24 cellular contexts compared by ENCODE assay signal in genomic region chr10:71725249-71725648, GRCh38. TPM values are rescaled to one million over a fixed set of nuclear protein-coding genes. Genes with fewer than 3 reads are reported as not detected.
DNase-seq lines count a peak whose midpoint lies in the region; ATAC-seq and TF ChIP-seq lines count a peak whose summit lies in the region.
"Had no signal": no experiment of that assay in that cellular context is flagged by ENCODE, and none has a peak within 500 bp of the region (broad histone marks: within the 10 kb centered on the region; RNA-seq: fewer than 3 reads in every experiment).

No MANE protein-coding gene starts in this region.

- H3K27ac ChIP-seq in OCI-LY1 (ENCODE audit: low read depth, low read length, poor library complexity, severe bottlenecking) (peak overlapping the region; percentile 97), spleen (peak overlapping the region in 5 of 8 donors; percentile 27 to 98 (median 95)), testis (no peak overlapping the region)
- H3K27ac ChIP-seq: HL-60, right atrium auricular region had no signal

- intact Hi-C loops in activated CD4-positive, alpha-beta memory T cell treated with anti-CD3 and anti-CD28 coated beads for 36 hours (cut with micrococcal nuclease), result loop anchor here (5.0 to 10.0 kb wide), 2 partner anchors 127 to 610 kb away; partner anchors contain the start of gene PSAP
- intact Hi-C loops in spleen (cut with DNase I; ENCODE audit: low total_unique reads), result no loop called here
- intact Hi-C loops in testis (cut with DNase I; ENCODE audit: low total_unique reads), result no loop called here

- no peak overlapping the region for H2AFZ ChIP-seq in OCI-LY1 (ENCODE audit: low read length)

- no peak overlapping the region for H3K4me2 ChIP-seq in OCI-LY1 (ENCODE audit: low read length)
- H3K4me2 ChIP-seq: A549 had no signal

- no peak overlapping the region for H3K9ac ChIP-seq in OCI-LY1 (ENCODE audit: low read length)

- H3K4me3 ChIP-seq in OCI-LY1 (ENCODE audit: low read depth, low read length, poor library complexity, severe bottlenecking) (no peak overlapping the region), spleen (no peak overlapping the region), testis (no peak overlapping the region)
- H3K4me3 ChIP-seq: A549, ovary, right atrium auricular region, upper lobe of right lung had no signal

- H3K9me2 ChIP-seq in OCI-LY1 (ENCODE audit: low read depth, low read length), result no peaks in the 10 kb centered on the region

- WGBS in spleen, 5 donors, result 93 to 95% (median 94%) methylated on average over 5 to 14 of the region's 14 CpGs; no CpG with 5 or more reads in 1 of the 5 donors
- 96% methylated on average over 14 of the region's 14 CpGs; no CpG with 5 or more reads in 1 of the 2 donors for WGBS in testis, 2 donors

- TF ChIP-seq CTCF in OCI-LY1 (IDR thresholded peaks at IDR 0.05; ENCODE audit: low read length) (no peak), spleen (IDR thresholded peaks at IDR 0.05 in 8 of 11, conservative IDR thresholded peaks at IDR 0.05 in 3 of 11) (no peak), testis (IDR thresholded peaks at IDR 0.05) (no peak)

- no peak for ATAC-seq in activated naive CD8-positive, alpha-beta T cell treated with anti-CD3 and anti-CD28 coated beads, Interleukin-2, amount 50 U/mL, for 24 hours
- ATAC-seq in esophagus mucosa, result no peak
- ATAC-seq: upper lobe of right lung had no signal

- no peaks in the 10 kb centered on the region for H3K9me3 Mint-ChIP-seq in activated CD4-positive, alpha-beta memory T cell treated with anti-CD3 and anti-CD28 coated beads for 36 hours
- H3K9me3 Mint-ChIP-seq in activated CD4-positive, alpha-beta memory T cell treated with anti-CD3 and anti-CD28 coated beads, Interleukin-2, amount 10 ng/mL, durations not matched to agents 7 days and 5 days, result peaks cover 3% of the 10 kb centered on the region
- H3K9me3 Mint-ChIP-seq in activated naive CD8-positive, alpha-beta T cell treated with anti-CD3 and anti-CD28 coated beads, Interleukin-2, amount 50 U/mL, for 24 hours, result no peaks in the 10 kb centered on the region
- H3K9me3 Mint-ChIP-seq: naive B cell had no signal

- peaks cover 43% of the 10 kb centered on the region for H3K4me1 ChIP-seq in OCI-LY1 (ENCODE audit: insufficient read depth, low read length, severe bottlenecking)
- H3K4me1 ChIP-seq in spleen, result peaks cover 43 to 69% (median 56%) of the 10 kb centered on the region in 6 donors
- peaks cover 18% of the 10 kb centered on the region for H3K4me1 ChIP-seq in testis

- H3K79me2 ChIP-seq in OCI-LY1 (ENCODE audit: insufficient read depth, low read length), result no peaks in the 10 kb centered on the region

- H3K4me3 Mint-ChIP-seq in activated CD4-positive, alpha-beta memory T cell treated with anti-CD3 and anti-CD28 coated beads for 36 hours, result peak overlapping the region; percentile 58
- no peak overlapping the region for H3K4me3 Mint-ChIP-seq in activated CD4-positive, alpha-beta memory T cell treated with anti-CD3 and anti-CD28 coated beads, Interleukin-2, amount 10 ng/mL, durations not matched to agents 7 days and 5 days
- no peak overlapping the region for H3K4me3 Mint-ChIP-seq in activated naive CD8-positive, alpha-beta T cell treated with anti-CD3 and anti-CD28 coated beads, Interleukin-2, amount 50 U/mL, for 24 hours

- H3K36me3 Mint-ChIP-seq in activated CD4-positive, alpha-beta memory T cell treated with anti-CD3 and anti-CD28 coated beads for 36 hours, result no peaks in the 10 kb centered on the region
- H3K36me3 Mint-ChIP-seq in activated CD4-positive, alpha-beta memory T cell treated with anti-CD3 and anti-CD28 coated beads, Interleukin-2, amount 10 ng/mL, durations not matched to agents 7 days and 5 days (ENCODE audit: low read depth), result no peaks in the 10 kb centered on the region
- no peaks in the 10 kb centered on the region for H3K36me3 Mint-ChIP-seq in activated naive CD8-positive, alpha-beta T cell treated with anti-CD3 and anti-CD28 coated beads, Interleukin-2, amount 50 U/mL, for 24 hours (ENCODE audit: low read depth)
- H3K36me3 Mint-ChIP-seq: naive B cell had no signal

- CTCF ChIA-PET in activated CD4-positive, alpha-beta memory T cell treated with anti-CD3 and anti-CD28 coated beads for 36 hours (lab: Charles Lee), result interaction anchor here (0.6 to 10.0 kb wide), 16 partner anchors 9 to 88 kb away, joined by 3 to 118 read pairs (median 13); partner anchors contain the start of gene VSIR
- CTCF ChIA-PET in activated CD4-positive, alpha-beta memory T cell treated with anti-CD3 and anti-CD28 coated beads, Interleukin-2, amount 10 ng/mL, durations not matched to agents 7 days and 5 days (lab: Charles Lee), result interaction anchor here (1.1 to 6.1 kb wide), 10 partner anchors 10 to 87 kb away, joined by 3 to 78 read pairs (median 20); partner anchors contain the start of gene VSIR

- no peak for DNase-seq in activated CD4-positive, alpha-beta memory T cell treated with anti-CD3 and anti-CD28 coated beads for 36 hours
- DNase-seq in activated CD4-positive, alpha-beta memory T cell treated with anti-CD3 and anti-CD28 coated beads, Interleukin-2, amount 10 ng/mL, durations not matched to agents 7 days and 5 days, result no peak
- no peak for DNase-seq in activated naive CD8-positive, alpha-beta T cell treated with anti-CD3 and anti-CD28 coated beads, Interleukin-2, amount 50 U/mL, for 24 hours
- DNase-seq in spleen (peak; percentile 79), testis (no peak), pons (ENCODE audit: low spot score) (no peak)
- DNase-seq: amniotic stem cell; cortex of kidney; GOT3; naive B cell; NCI-H1105; NCI-H2029; NCI-H345; ovary; SIG-M5; stimulated activated CD4-positive, alpha-beta T cell treated with anti-CD3 and anti-CD28 coated beads, Interleukin-12 subunit alpha, Interleukin-12 subunit beta, amount 100 ng/mL, for 4 hours; upper lobe of right lung had no signal

- H3K27me3 ChIP-seq in OCI-LY1 (ENCODE audit: insufficient read depth, low read length) (0 out of 2 replicates have a peak, but pooled peaks cover 6% of the 10 kb centered on the region), spleen (replicated peaks in 1 of 7) (no peaks in the 10 kb centered on the region), testis (no peaks in the 10 kb centered on the region)
- H3K27me3 ChIP-seq: ovary, right atrium auricular region, upper lobe of right lung had no signal

- TF ChIP-seq POLR2A in spleen (IDR thresholded peaks at IDR 0.05) (no peak), testis (IDR thresholded peaks at IDR 0.05) (no peak)

- no peaks in the 10 kb centered on the region for H4K20me1 ChIP-seq in OCI-LY1 (ENCODE audit: insufficient read depth, low read length)

- H3K27ac Mint-ChIP-seq in activated CD4-positive, alpha-beta memory T cell treated with anti-CD3 and anti-CD28 coated beads for 36 hours, result peak overlapping the region; percentile 99
- H3K27ac Mint-ChIP-seq in activated CD4-positive, alpha-beta memory T cell treated with anti-CD3 and anti-CD28 coated beads, Interleukin-2, amount 10 ng/mL, durations not matched to agents 7 days and 5 days, result no peak overlapping the region
- H3K27ac Mint-ChIP-seq in activated naive CD8-positive, alpha-beta T cell treated with anti-CD3 and anti-CD28 coated beads, Interleukin-2, amount 50 U/mL, for 24 hours, result peak overlapping the region; percentile 94

- H3K36me3 ChIP-seq in OCI-LY1 (ENCODE audit: insufficient read depth, low read length) (no peaks in the 10 kb centered on the region), spleen (no peaks in the 10 kb centered on the region), testis (ENCODE audit: low read depth, missing control alignments) (no peaks in the 10 kb centered on the region)
- H3K36me3 ChIP-seq: ovary, right atrium auricular region, upper lobe of right lung had no signal

- peaks cover 73% of the 10 kb centered on the region for H3K4me1 Mint-ChIP-seq in activated CD4-positive, alpha-beta memory T cell treated with anti-CD3 and anti-CD28 coated beads for 36 hours (ENCODE audit: low read depth)
- H3K4me1 Mint-ChIP-seq in activated CD4-positive, alpha-beta memory T cell treated with anti-CD3 and anti-CD28 coated beads, Interleukin-2, amount 10 ng/mL, durations not matched to agents 7 days and 5 days, result peaks cover 60% of the 10 kb centered on the region
- peaks cover 76% of the 10 kb centered on the region for H3K4me1 Mint-ChIP-seq in activated naive CD8-positive, alpha-beta T cell treated with anti-CD3 and anti-CD28 coated beads, Interleukin-2, amount 50 U/mL, for 24 hours

- no peaks in the 10 kb centered on the region for H3F3A ChIP-seq in OCI-LY1 (ENCODE audit: insufficient read depth, low read length)

- POLR2A ChIA-PET in activated CD4-positive, alpha-beta memory T cell treated with anti-CD3 and anti-CD28 coated beads for 36 hours (lab: Charles Lee), result interaction anchor here (1.2 to 5.4 kb wide), 7 partner anchors 11 to 48 kb away, joined by 3 to 51 read pairs (median 33); partner anchors contain the start of gene VSIR
- POLR2A ChIA-PET in activated CD4-positive, alpha-beta memory T cell treated with anti-CD3 and anti-CD28 coated beads, Interleukin-2, amount 10 ng/mL, durations not matched to agents 7 days and 5 days (lab: Charles Lee), result interaction anchor here (0.9 to 18.2 kb wide), 8 partner anchors 9 to 45 kb away, joined by 3 to 310 read pairs (median 26); partner anchors contain the start of gene VSIR

- H3K9me3 ChIP-seq in OCI-LY1 (ENCODE audit: low read length) (no peaks in the 10 kb centered on the region), spleen (no peaks in the 10 kb centered on the region), testis (no peaks in the 10 kb centered on the region)
- H3K9me3 ChIP-seq: A549, ovary, right atrium auricular region, upper lobe of right lung had no signal

- no peaks in the 10 kb centered on the region for H3K27me3 Mint-ChIP-seq in activated CD4-positive, alpha-beta memory T cell treated with anti-CD3 and anti-CD28 coated beads for 36 hours
- no peaks in the 10 kb centered on the region for H3K27me3 Mint-ChIP-seq in activated CD4-positive, alpha-beta memory T cell treated with anti-CD3 and anti-CD28 coated beads, Interleukin-2, amount 10 ng/mL, durations not matched to agents 7 days and 5 days
- peaks cover 1% of the 10 kb centered on the region for H3K27me3 Mint-ChIP-seq in activated naive CD8-positive, alpha-beta T cell treated with anti-CD3 and anti-CD28 coated beads, Interleukin-2, amount 50 U/mL, for 24 hours

RNA-seq across cellular contexts. Expression of gene C10orf105, which starts 5.7 kb away (rescaled TPM):
- total RNA-seq in activated CD4-positive, alpha-beta memory T cell treated with anti-CD3 and anti-CD28 coated beads for 36 hours, result under 1 TPM; 0.63 to 0.76 TPM
- under 1 TPM; 0.25 to 0.33 TPM for total RNA-seq in activated CD4-positive, alpha-beta memory T cell treated with anti-CD3 and anti-CD28 coated beads, Interleukin-2, amount 10 ng/mL, durations not matched to agents 7 days and 5 days
- total RNA-seq in spleen (1 to 10 TPM; 1.4 to 4.4 (median 3.4) TPM), testis (under 1 TPM; 0.47 to 0.87 TPM), esophagus mucosa (not detected)
- polyA plus RNA-seq in spleen (under 1 TPM; 0.08 to 0.38 (median 0.20) TPM), testis (ENCODE audit: insufficient read depth, low read depth, low replicate concordance) (1.7 TPM)
- total RNA-seq: bronchial epithelial cell, glomerular endothelial cell had no signal
- polyA plus RNA-seq: A549 had no signal

RNA-seq across cellular contexts. Expression of gene VSIR, which starts 48.1 kb away (rescaled TPM):
- total RNA-seq in activated CD4-positive, alpha-beta memory T cell treated with anti-CD3 and anti-CD28 coated beads for 36 hours, result 100 to 1,000 TPM; 112 TPM
- total RNA-seq in activated CD4-positive, alpha-beta memory T cell treated with anti-CD3 and anti-CD28 coated beads, Interleukin-2, amount 10 ng/mL, durations not matched to agents 7 days and 5 days, result 100 to 1,000 TPM; 109 TPM
- total RNA-seq in spleen, result 100 to 1,000 TPM; 202 to 512 (median 313) TPM
- 10 to 100 TPM; 34.5 to 84.3 (median 50.4) TPM for polyA plus RNA-seq in spleen
- 10 to 100 TPM; 26.1 to 54.6 TPM for total RNA-seq in testis
- polyA plus RNA-seq in testis (ENCODE audit: insufficient read depth, low read depth, low replicate concordance), result 54.4 TPM
- 45.8 TPM for total RNA-seq in esophagus mucosa

Comparison
In these comparisons a context has a peak if more than half of its experiments do, and no peak if none do; other contexts are left out.
1. H3K27ac ChIP-seq: peak in OCI-LY1 (single experiment) and spleen (5 of 8); none in testis (0 of 2).